ENCODE assay signal across 14 cellular contexts in genomic region chr7:117098457-117098856, GRCh38.
A peak's percentile ranks its signal among the peaks of the same experiment; 100 is the strongest.
DNase-seq lines count a peak whose midpoint lies in the region; ATAC-seq, FAIRE-seq and TF ChIP-seq lines count a peak whose summit lies in the region.
"Had no signal": no experiment of that assay in that cellular context is flagged by ENCODE, and none has a peak within 500 bp of the region (broad histone marks: within the 10 kb centered on the region; RNA-seq: fewer than 3 reads in every experiment).

No MANE protein-coding gene starts in this region.

- H3K4me2 ChIP-seq in endothelial cell of umbilical vein (ENCODE audit: insufficient read depth, low read length) = no peak overlapping the region
- no peak overlapping the region for H3K4me2 ChIP-seq in neural progenitor cell

- peaks cover 4% of the 10 kb centered on the region for H3K36me3 Mint-ChIP-seq in neural progenitor cell
- H3K36me3 Mint-ChIP-seq: CD8-positive, alpha-beta T cell had no signal

- no peaks in the 10 kb centered on the region for H3K36me3 ChIP-seq in endothelial cell of umbilical vein (ENCODE audit: control insufficient read depth in 2 of 2, extremely low read depth in 1 of 2, insufficient read depth in 2 of 2, low read length in 2 of 2)
- H3K36me3 ChIP-seq in neural progenitor cell = no peaks in the 10 kb centered on the region
- H3K36me3 ChIP-seq: WERI-Rb-1 had no signal

- H3K4me1 ChIP-seq in endothelial cell of umbilical vein (ENCODE audit: control insufficient read depth, extremely low read depth, insufficient read depth, low read length) = peaks cover 4% of the 10 kb centered on the region
- H3K4me1 ChIP-seq in neural progenitor cell = no peaks in the 10 kb centered on the region

- peaks cover 2% of the 10 kb centered on the region for H3K27me3 Mint-ChIP-seq in neural progenitor cell (ENCODE audit: insufficient read depth, low read depth)
- H3K27me3 Mint-ChIP-seq: effector memory CD8-positive, alpha-beta T cell had no signal

- H3K27me3 ChIP-seq in endothelial cell of umbilical vein (ENCODE audit: control insufficient read depth in 2 of 2, insufficient read depth in 2 of 2, low read length in 2 of 2) (no peaks in the 10 kb centered on the region), neural progenitor cell (no peaks in the 10 kb centered on the region)

- H3K4me3 ChIP-seq in endothelial cell of umbilical vein (replicated peaks in 1 of 3; ENCODE audit: insufficient read depth in 1 of 3, low read depth in 1 of 3, low read length in 3 of 3) (no peak overlapping the region), neural progenitor cell (no peak overlapping the region)

- H3K79me2 ChIP-seq in endothelial cell of umbilical vein (ENCODE audit: control insufficient read depth, insufficient read depth, low read length) (no peaks in the 10 kb centered on the region), neural progenitor cell (ENCODE audit: low read depth) (no peaks in the 10 kb centered on the region)

- FAIRE-seq in endothelial cell of umbilical vein (lab: Jason Lieb, UNC) (no peak), GM19239 (lab: Jason Lieb, UNC) (no peak)

- intact Hi-C loops in endothelial cell of umbilical vein (cut with micrococcal nuclease) = no loop called here

- no peaks in the 10 kb centered on the region for H3K9me3 Mint-ChIP-seq in neural progenitor cell
- H3K9me3 Mint-ChIP-seq: activated naive CD8-positive, alpha-beta T cell treated with anti-CD3 and anti-CD28 coated beads, Interleukin-2, amount 50 U/mL, for 24 hours; CD8-positive, alpha-beta T cell; effector memory CD8-positive, alpha-beta T cell had no signal

- POLR2A ChIA-PET in endothelial cell of umbilical vein (lab: Charles Lee) = no interaction called here

- H3K27ac ChIP-seq in endothelial cell of umbilical vein (ENCODE audit: insufficient read depth, low read depth, low read length) (no peak overlapping the region), neural progenitor cell (no peak overlapping the region)
- H3K27ac ChIP-seq: WERI-Rb-1 had no signal

- TF ChIP-seq POLR2A in endothelial cell of umbilical vein (IDR thresholded peaks at IDR 0.05; ENCODE audit: low read depth, low read length) (no peak), GM18505 (IDR thresholded peaks at IDR 0.05; ENCODE audit: borderline replicate concordance, extremely low read depth, insufficient read depth, insufficient read length) (no peak)

- H3K4me1 Mint-ChIP-seq in neural progenitor cell = peaks cover 14% of the 10 kb centered on the region
- H3K4me1 Mint-ChIP-seq: activated naive CD8-positive, alpha-beta T cell treated with anti-CD3 and anti-CD28 coated beads, Interleukin-2, amount 50 U/mL, for 24 hours had no signal

- H3K9me1 ChIP-seq in endothelial cell of umbilical vein (replicated peaks; ENCODE audit: control insufficient read depth, extremely low read depth, insufficient read depth, low read length) = no peaks in the 10 kb centered on the region

- H4K20me1 ChIP-seq in endothelial cell of umbilical vein (replicated peaks; ENCODE audit: control insufficient read depth, extremely low read depth, insufficient read depth, low read length) = no peaks in the 10 kb centered on the region
- no peaks in the 10 kb centered on the region for H4K20me1 ChIP-seq in neural progenitor cell (ENCODE audit: low read depth)

- dilution Hi-C loops in endothelial cell of umbilical vein (cut with MboI; ENCODE audit: extremely low pct_ligation_motif_present, low sequenced_read_pairs) = no loop called here

- H3K9ac ChIP-seq in endothelial cell of umbilical vein (replicated peaks; ENCODE audit: extremely low read depth, insufficient read depth, low read length) (no peak overlapping the region), neural progenitor cell (no peak overlapping the region)

- no peak overlapping the region for H2AFZ ChIP-seq in endothelial cell of umbilical vein (ENCODE audit: low read depth, low read length)
- no peak overlapping the region for H2AFZ ChIP-seq in neural progenitor cell (replicated peaks)

- DNase-seq in EL (peak; percentile 94), RPMI7951 (ENCODE audit: low read depth) (peak; percentile 62), endothelial cell of umbilical vein (ENCODE audit: low read depth, low spot score) (peak; percentile 46), neural progenitor cell (ENCODE audit: low spot score) (no peak), GM19239 (ENCODE audit: insufficient read length, low spot score) (no peak), DMS53 (lab: John Stamatoyannopoulos, UW) (no peak)
- DNase-seq in activated CD8-positive, alpha-beta memory T cell treated with anti-CD3 and anti-CD28 coated beads for 24 hours = no peak
- DNase-seq: activated naive CD8-positive, alpha-beta T cell treated with anti-CD3 and anti-CD28 coated beads, Interleukin-2, amount 50 U/mL, for 24 hours; CD8-positive, alpha-beta T cell; effector memory CD8-positive, alpha-beta T cell; NCI-H1105 treated with DMSO at 0.1 percent for 48 hours; SHP77 treated with DMSO at 0.1 percent for 48 hours; WERI-Rb-1 had no signal

- ATAC-seq in GM18505 (IDR thresholded peaks at IDR 0.05; ENCODE audit: unreplicated experiment) = no peak
- ATAC-seq: activated naive CD8-positive, alpha-beta T cell treated with anti-CD3 and anti-CD28 coated beads, Interleukin-2, amount 50 U/mL, for 24 hours; CD8-positive, alpha-beta T cell; effector memory CD8-positive, alpha-beta T cell had no signal

- no TSS peak for BruUV-seq in endothelial cell of umbilical vein (replicated peaks; lab: Mats Ljungman, UMichigan)

- H3K9me3 ChIP-seq in endothelial cell of umbilical vein (replicated peaks; ENCODE audit: control insufficient read depth, insufficient read depth, low read length) (no peaks in the 10 kb centered on the region), neural progenitor cell (ENCODE audit: low read depth) (no peaks in the 10 kb centered on the region)

- CTCF ChIA-PET in endothelial cell of umbilical vein (lab: Charles Lee) = interaction anchor here (0.9 to 3.1 kb wide), 4 partner anchors 10 to 109 kb away, joined by 3 to 15 read pairs (median 7); no protein-coding TSS in a partner anchor

- H3K4me3 Mint-ChIP-seq in neural progenitor cell = no peak overlapping the region
- H3K4me3 Mint-ChIP-seq: activated naive CD8-positive, alpha-beta T cell treated with anti-CD3 and anti-CD28 coated beads, Interleukin-2, amount 50 U/mL, for 24 hours; CD8-positive, alpha-beta T cell; effector memory CD8-positive, alpha-beta T cell had no signal

- no peaks in the 10 kb centered on the region for H3F3A ChIP-seq in neural progenitor cell (ENCODE audit: low read depth)

- TF ChIP-seq CTCF in endothelial cell of umbilical vein (IDR thresholded peaks at IDR 0.05; ENCODE audit: extremely low read depth in 1 of 2, insufficient read depth in 1 of 2, low read depth in 1 of 2, low read length in 2 of 2) (no peak), neural progenitor cell (IDR thresholded peaks at IDR 0.05) (no peak)

- peak overlapping the region; percentile 20 for H3K27ac Mint-ChIP-seq in neural progenitor cell
- H3K27ac Mint-ChIP-seq: activated naive CD8-positive, alpha-beta T cell treated with anti-CD3 and anti-CD28 coated beads, Interleukin-2, amount 50 U/mL, for 24 hours; CD8-positive, alpha-beta T cell; effector memory CD8-positive, alpha-beta T cell had no signal

TF ChIP-seq in endothelial cell of umbilical vein, 7 proteins besides CTCF, POLR2A, EP300 and RAD21:
- TF ChIP-seq JUN (IDR thresholded peaks at IDR 0.05; ENCODE audit: borderline replicate concordance, insufficient read depth, insufficient read length, low read depth) (no peak), GATA2 (IDR thresholded peaks at IDR 0.05; ENCODE audit: insufficient read depth, insufficient read length, low read depth, low read length) (no peak), MAX (IDR thresholded peaks at IDR 0.05; ENCODE audit: insufficient read depth, insufficient read length) (no peak), FOS (IDR thresholded peaks at IDR 0.05; ENCODE audit: borderline replicate concordance, insufficient read depth, low read length) (no peak), MYC (IDR thresholded peaks at IDR 0.05; ENCODE audit: low read depth, low read length) (no peak), EZH2 (IDR thresholded peaks at IDR 0.05; ENCODE audit: borderline replicate concordance, low read depth, low read length, severe bottlenecking) (no peak), POLR2AphosphoS5 (IDR thresholded peaks at IDR 0.05; ENCODE audit: insufficient read depth, low read depth, low read length) (no peak)

Comparison
In these comparisons a context has a peak if more than half of its experiments do, and no peak if none do; other contexts are left out.
1. DNase-seq: peak in EL (single experiment), RPMI7951 (single experiment) and endothelial cell of umbilical vein (single experiment); none in neural progenitor cell (single experiment), activated CD8-positive, alpha-beta memory T cell treated with anti-CD3 and anti-CD28 coated beads for 24 hours (single experiment), GM19239 (single experiment) and DMS53 (single experiment).